ENCODE assay signal across 27 cellular contexts in the genomic region with DNA sequence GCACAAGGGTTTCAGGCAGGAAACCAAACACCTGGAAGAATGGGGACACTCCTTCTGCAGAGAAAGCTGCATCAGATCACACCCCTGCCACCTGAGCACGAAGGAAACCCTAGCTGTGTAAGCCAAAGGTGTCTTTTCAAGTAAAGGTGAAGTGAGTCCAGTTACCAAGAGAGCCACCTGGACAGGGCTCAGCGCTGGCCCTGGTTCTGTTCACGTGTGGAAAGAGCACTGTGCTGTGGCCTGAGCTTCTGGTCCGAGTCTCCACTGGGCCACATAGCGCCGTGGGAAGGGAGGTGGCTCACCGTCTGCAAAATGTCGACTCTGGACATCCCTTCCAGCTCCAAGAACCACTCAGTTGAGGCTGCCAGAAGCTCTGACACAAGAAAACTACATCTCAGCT.
"Had no signal": no experiment of that assay in that cellular context is flagged by ENCODE, and none has a peak within 500 bp of the region (broad histone marks: within the 10 kb centered on the region; RNA-seq: fewer than 3 reads in every experiment).

No MANE protein-coding gene starts in this region.

- H3K9me3 Mint-ChIP-seq: activated CD4-positive, alpha-beta T cell treated with anti-CD3 and anti-CD28 coated beads, Interleukin-2, amount 10 ng/mL, durations not matched to agents 7 days and 5 days; activated CD8-positive, alpha-beta T cell treated with anti-CD3 and anti-CD28 coated beads for 36 hours; activated T-cell treated with anti-CD3 and anti-CD28 coated beads, Interleukin-2, amount 50 U/mL, for 4 hours; activated T-helper 2 cell treated with anti-CD3 and anti-CD28 coated beads, Interferon-gamma antibody, Interleukin-2, Interleukin-4, amounts not matched to agents 10 μg/mL and 5 μg/mL and 100 μg/mL, durations not matched to agents 14 hours and 24 hours and 36 hours; natural killer cell treated with Interleukin-12 subunit alpha and Interleukin-12 subunit beta and Interleukin-15 and Interleukin-18, amount 100 ng/mL, for 72 hours; stimulated activated effector memory CD8-positive, alpha-beta T cell treated with anti-CD3 and anti-CD28 coated beads, Interleukin-12 subunit alpha, Interleukin-12 subunit beta, amount 100 ng/mL, for 72 hours had no signal

- H3K4me3 ChIP-seq: adrenal gland, ascending aorta, hepatocyte, left ventricle myocardium inferior, ovary, psoas muscle, right atrium auricular region, stomach, suprapubic skin, transverse colon, uterus had no signal

- H3K4me1 Mint-ChIP-seq: activated CD4-positive, alpha-beta T cell treated with anti-CD3 and anti-CD28 coated beads, Interleukin-2, amount 10 ng/mL, durations not matched to agents 7 days and 5 days; immature natural killer cell; stimulated activated effector memory CD8-positive, alpha-beta T cell treated with anti-CD3 and anti-CD28 coated beads, Interleukin-12 subunit alpha, Interleukin-12 subunit beta, amount 100 ng/mL, for 72 hours had no signal

- H3K36me3 ChIP-seq: adrenal gland, ascending aorta, brain microvascular endothelial cell, left ventricle myocardium inferior, neutrophil, ovary, right atrium auricular region, stomach, suprapubic skin, transverse colon, uterus had no signal

- H3K27ac Mint-ChIP-seq: activated CD4-positive, alpha-beta T cell treated with anti-CD3 and anti-CD28 coated beads, Interleukin-2, amount 10 ng/mL, durations not matched to agents 7 days and 5 days; activated CD8-positive, alpha-beta T cell treated with anti-CD3 and anti-CD28 coated beads for 36 hours; activated naive CD8-positive, alpha-beta T cell; activated T-helper 2 cell treated with anti-CD3 and anti-CD28 coated beads, Interferon-gamma antibody, Interleukin-2, Interleukin-4, amounts not matched to agents 10 μg/mL and 5 μg/mL and 100 μg/mL, durations not matched to agents 14 hours and 24 hours and 36 hours; immature natural killer cell; natural killer cell treated with Interleukin-12 subunit alpha and Interleukin-12 subunit beta and Interleukin-15 and Interleukin-18, amount 100 ng/mL, for 72 hours; stimulated activated effector memory CD8-positive, alpha-beta T cell treated with anti-CD3 and anti-CD28 coated beads, Interleukin-12 subunit alpha, Interleukin-12 subunit beta, amount 100 ng/mL, for 72 hours had no signal

- H3K27ac ChIP-seq: adrenal gland, ascending aorta, brain microvascular endothelial cell, hepatocyte, left ventricle myocardium inferior, neutrophil, ovary, psoas muscle, right atrium auricular region, stomach, suprapubic skin, transverse colon, uterus had no signal

- H3K27me3 Mint-ChIP-seq: activated CD4-positive, alpha-beta T cell treated with anti-CD3 and anti-CD28 coated beads, Interleukin-2, amount 10 ng/mL, durations not matched to agents 7 days and 5 days; activated CD8-positive, alpha-beta T cell treated with anti-CD3 and anti-CD28 coated beads for 36 hours; activated naive CD8-positive, alpha-beta T cell had no signal

- DNase-seq: activated CD4-positive, alpha-beta T cell treated with anti-CD3 and anti-CD28 coated beads, Interleukin-2, amount 10 ng/mL, durations not matched to agents 7 days and 5 days; activated CD8-positive, alpha-beta T cell treated with anti-CD3 and anti-CD28 coated beads for 36 hours; activated naive CD4-positive, alpha-beta T cell; activated T-cell treated with anti-CD3 and anti-CD28 coated beads, Interleukin-2, amount 50 U/mL, for 4 hours; brain microvascular endothelial cell; caudate nucleus; dermis blood vessel endothelial cell; effector CD8-positive, alpha-beta T cell; foreskin melanocyte; immature natural killer cell; left ventricle myocardium inferior; stimulated activated CD4-positive, alpha-beta T cell treated with anti-CD3 and anti-CD28 coated beads, Interleukin-1b, Interleukin-23, amount 100 ng/mL, for 48 hours; stomach; transverse colon; uterus had no signal

- H3K4me1 ChIP-seq: adrenal gland, ascending aorta, left ventricle myocardium inferior, psoas muscle, right atrium auricular region, stomach, transverse colon, uterus had no signal

- H3K27me3 ChIP-seq: adrenal gland, ascending aorta, brain microvascular endothelial cell, hepatocyte, neutrophil, ovary, right atrium auricular region, stomach, suprapubic skin, transverse colon, uterus had no signal

- H3K9me3 ChIP-seq: adrenal gland, ascending aorta, left ventricle myocardium inferior, neutrophil, ovary, psoas muscle, right atrium auricular region, stomach, suprapubic skin, transverse colon, uterus had no signal

- H3K36me3 Mint-ChIP-seq: activated naive CD8-positive, alpha-beta T cell; immature natural killer cell; natural killer cell treated with Interleukin-12 subunit alpha and Interleukin-12 subunit beta and Interleukin-15 and Interleukin-18, amount 100 ng/mL, for 72 hours; stimulated activated effector memory CD8-positive, alpha-beta T cell treated with anti-CD3 and anti-CD28 coated beads, Interleukin-12 subunit alpha, Interleukin-12 subunit beta, amount 100 ng/mL, for 72 hours had no signal

- H3K4me2 ChIP-seq: hepatocyte had no signal

- H3K4me3 Mint-ChIP-seq: activated CD4-positive, alpha-beta T cell treated with anti-CD3 and anti-CD28 coated beads, Interleukin-2, amount 10 ng/mL, durations not matched to agents 7 days and 5 days; activated CD8-positive, alpha-beta T cell treated with anti-CD3 and anti-CD28 coated beads for 36 hours; activated naive CD8-positive, alpha-beta T cell; activated T-cell treated with anti-CD3 and anti-CD28 coated beads, Interleukin-2, amount 50 U/mL, for 4 hours; immature natural killer cell; natural killer cell treated with Interleukin-12 subunit alpha and Interleukin-12 subunit beta and Interleukin-15 and Interleukin-18, amount 100 ng/mL, for 72 hours; stimulated activated effector memory CD8-positive, alpha-beta T cell treated with anti-CD3 and anti-CD28 coated beads, Interleukin-12 subunit alpha, Interleukin-12 subunit beta, amount 100 ng/mL, for 72 hours had no signal
